In genomic region chr17:17062866-17063265, GRCh38 we compare ENCODE assay signal across 12 cellular contexts. TPM values are rescaled to one million over a fixed set of nuclear protein-coding genes. Genes with fewer than 3 reads are reported as not detected.
DNase-seq lines count a peak whose midpoint lies in the region; ATAC-seq and TF ChIP-seq lines count a peak whose summit lies in the region.
"Had no signal": no experiment of that assay in that cellular context is flagged by ENCODE, and none has a peak within 500 bp of the region (broad histone marks: within the 10 kb centered on the region; RNA-seq: fewer than 3 reads in every experiment).

No MANE protein-coding gene starts in this region.

- POLR2A ChIA-PET in activated CD4-positive, alpha-beta T cell treated with anti-CD3 and anti-CD28 coated beads, Interleukin-2, amount 10 ng/mL, durations not matched to agents 7 days and 5 days (lab: Charles Lee): no interaction called here

- peaks cover 99% of the 10 kb centered on the region for H3K79me2 ChIP-seq in smooth muscle cell (ENCODE audit: low read depth)

- peaks cover 26% of the 10 kb centered on the region for H3K4me1 Mint-ChIP-seq in activated CD4-positive, alpha-beta T cell treated with anti-CD3 and anti-CD28 coated beads, Interleukin-2, amount 10 ng/mL, durations not matched to agents 7 days and 5 days
- H3K4me1 Mint-ChIP-seq in central memory CD8-positive, alpha-beta T cell: peaks cover 79% of the 10 kb centered on the region

- peak overlapping the region in 1 of 3 donors; percentile 67 for H3K27ac ChIP-seq in right lobe of liver
- peak overlapping the region; percentile 46 for H3K27ac ChIP-seq in substantia nigra (ENCODE audit: low read depth, low read length, poor library complexity, severe bottlenecking)
- H3K27ac ChIP-seq in smooth muscle cell (ENCODE audit: low read depth): no peak overlapping the region
- H3K27ac ChIP-seq: ovary had no signal

- H3K27me3 Mint-ChIP-seq in activated CD4-positive, alpha-beta T cell treated with anti-CD3 and anti-CD28 coated beads, Interleukin-2, amount 10 ng/mL, durations not matched to agents 7 days and 5 days: no peaks in the 10 kb centered on the region
- no peaks in the 10 kb centered on the region for H3K27me3 Mint-ChIP-seq in central memory CD8-positive, alpha-beta T cell
- H3K27me3 Mint-ChIP-seq: type B pancreatic cell had no signal

- no peak overlapping the region for H3K9ac ChIP-seq in smooth muscle cell (ENCODE audit: low read depth)

- no peaks in the 10 kb centered on the region for H3K9me3 Mint-ChIP-seq in activated CD4-positive, alpha-beta T cell treated with anti-CD3 and anti-CD28 coated beads, Interleukin-2, amount 10 ng/mL, durations not matched to agents 7 days and 5 days
- H3K9me3 Mint-ChIP-seq in central memory CD8-positive, alpha-beta T cell: no peaks in the 10 kb centered on the region
- H3K9me3 Mint-ChIP-seq: type B pancreatic cell had no signal

- no peak for ATAC-seq in central memory CD8-positive, alpha-beta T cell (replicated peaks; ENCODE audit: extremely low read depth, poor library complexity, severe bottlenecking)
- ATAC-seq in right lobe of liver: peak in 1 of 4 donors; percentile 14
- ATAC-seq: SK-N-SH treated with all-trans-retinoic acid at 6 μM for 48 hours had no signal

- no peaks in the 10 kb centered on the region for H3K36me3 Mint-ChIP-seq in activated CD4-positive, alpha-beta T cell treated with anti-CD3 and anti-CD28 coated beads, Interleukin-2, amount 10 ng/mL, durations not matched to agents 7 days and 5 days (ENCODE audit: low read depth)
- peaks cover 3% of the 10 kb centered on the region for H3K36me3 Mint-ChIP-seq in central memory CD8-positive, alpha-beta T cell (ENCODE audit: insufficient read depth)

- 66% methylated on average over 4 of the region's 7 CpGs for WGBS in right lobe of liver (ENCODE audit: insufficient coverage, low coverage, low lambda C conversion rate, missing lambda C conversion rate)
- WGBS in smooth muscle cell (ENCODE audit: low lambda C conversion rate): 94% methylated on average over 7 of the region's 7 CpGs

- no peak for TF ChIP-seq CTCF in right lobe of liver (IDR thresholded peaks at IDR 0.05)
- no peak for TF ChIP-seq CTCF in smooth muscle cell (IDR thresholded peaks at IDR 0.05; ENCODE audit: borderline replicate concordance, insufficient read depth, poor library complexity, severe bottlenecking)

- intact Hi-C loops in right lobe of liver (cut with DNase I): no loop called here

- no peak overlapping the region for H3K4me3 Mint-ChIP-seq in activated CD4-positive, alpha-beta T cell treated with anti-CD3 and anti-CD28 coated beads, Interleukin-2, amount 10 ng/mL, durations not matched to agents 7 days and 5 days
- no peak overlapping the region for H3K4me3 Mint-ChIP-seq in central memory CD8-positive, alpha-beta T cell
- H3K4me3 Mint-ChIP-seq: type B pancreatic cell had no signal

- no peak for TF ChIP-seq POLR2A in right lobe of liver (IDR thresholded peaks at IDR 0.05)

- H3F3A ChIP-seq in smooth muscle cell (ENCODE audit: low read depth): peaks cover 7% of the 10 kb centered on the region

- H4K20me1 ChIP-seq in smooth muscle cell (ENCODE audit: low read depth): peaks cover 100% of the 10 kb centered on the region

- H3K4me3 ChIP-seq in right lobe of liver (no peak overlapping the region), smooth muscle cell (no peak overlapping the region)
- H3K4me3 ChIP-seq: ovary had no signal

- H3K36me3 ChIP-seq in right lobe of liver: peaks cover 0 to 1% (median 0%) of the 10 kb centered on the region in 4 donors
- no peaks in the 10 kb centered on the region for H3K36me3 ChIP-seq in smooth muscle cell (ENCODE audit: low read depth)
- H3K36me3 ChIP-seq: ovary had no signal

- peak overlapping the region; percentile 48 for H3K27ac Mint-ChIP-seq in activated CD4-positive, alpha-beta T cell treated with anti-CD3 and anti-CD28 coated beads, Interleukin-2, amount 10 ng/mL, durations not matched to agents 7 days and 5 days
- peak overlapping the region; percentile 58 for H3K27ac Mint-ChIP-seq in central memory CD8-positive, alpha-beta T cell (ENCODE audit: low read depth)

- no peak overlapping the region for H2AFZ ChIP-seq in smooth muscle cell (ENCODE audit: low read depth)

- H3K4me1 ChIP-seq in right lobe of liver (peaks cover 0 to 45% (median 18%) of the 10 kb centered on the region in 4 donors), smooth muscle cell (ENCODE audit: low read depth) (peaks cover 6% of the 10 kb centered on the region)

- DNase-seq in activated CD4-positive, alpha-beta T cell treated with anti-CD3 and anti-CD28 coated beads, Interleukin-2, amount 10 ng/mL, durations not matched to agents 7 days and 5 days: no peak
- no peak for DNase-seq in activated CD4-positive, alpha-beta T cell treated with anti-CD3 and anti-CD28 coated beads, Interleukin-2, amount 50 U/mL, for 1 hour
- no peak for DNase-seq in central memory CD8-positive, alpha-beta T cell (ENCODE audit: low spot score in 2 of 2)
- DNase-seq in right lobe of liver (peak in 2 of 3 donors; percentile 44 to 62), substantia nigra (lab: John Stamatoyannopoulos, UW) (peak in 1 of 49 donors; percentile 34), smooth muscle cell (lab: John Stamatoyannopoulos, UW; ENCODE audit: unreplicated experiment) (no peak)
- DNase-seq in stimulated activated CD4-positive, alpha-beta T cell treated with anti-CD3 and anti-CD28 coated beads, Interleukin-15, amount 100 ng/mL, for 24 hours: no peak
- no peak for DNase-seq in effector CD4-positive, alpha-beta T cell
- DNase-seq: NCI-H526 treated with DMSO at 0.1 percent for 48 hours had no signal

- CTCF ChIA-PET in activated CD4-positive, alpha-beta T cell treated with anti-CD3 and anti-CD28 coated beads, Interleukin-2, amount 10 ng/mL, durations not matched to agents 7 days and 5 days (lab: Charles Lee): no interaction called here

- no peak overlapping the region for H3K4me2 ChIP-seq in smooth muscle cell

- H3K27me3 ChIP-seq in right lobe of liver (no peaks in the 10 kb centered on the region), smooth muscle cell (ENCODE audit: low read depth) (no peaks in the 10 kb centered on the region)
- H3K27me3 ChIP-seq: ovary had no signal

- H3K9me3 ChIP-seq in right lobe of liver (no peaks in the 10 kb centered on the region), smooth muscle cell (replicated peaks; ENCODE audit: low read depth) (no peaks in the 10 kb centered on the region)
- H3K9me3 ChIP-seq: ovary had no signal

RNA-seq across cellular contexts. Expression of gene MPRIP, which starts 20.6 kb away (rescaled TPM):
- total RNA-seq in activated CD4-positive, alpha-beta T cell treated with anti-CD3 and anti-CD28 coated beads, Interleukin-2, amount 10 ng/mL, durations not matched to agents 7 days and 5 days: 100 to 1,000 TPM; 234 to 261 TPM
- 10 to 100 TPM; 39.0 to 97.6 (median 76.7) TPM for total RNA-seq in right lobe of liver
- 58.8 and 62.5 TPM in 2 replicates for total RNA-seq in smooth muscle cell
- 67.2 and 69.3 TPM in 2 replicates for polyA plus RNA-seq in smooth muscle cell

Comparison
In these comparisons a context has a peak if more than half of its experiments do, and no peak if none do; other contexts are left out.
1. DNase-seq: peak in right lobe of liver (2 of 3); none in activated CD4-positive, alpha-beta T cell treated with anti-CD3 and anti-CD28 coated beads, Interleukin-2, amount 10 ng/mL, durations not matched to agents 7 days and 5 days (single experiment), activated CD4-positive, alpha-beta T cell treated with anti-CD3 and anti-CD28 coated beads, Interleukin-2, amount 50 U/mL, for 1 hour (single experiment), central memory CD8-positive, alpha-beta T cell (0 of 2), smooth muscle cell (single experiment), stimulated activated CD4-positive, alpha-beta T cell treated with anti-CD3 and anti-CD28 coated beads, Interleukin-15, amount 100 ng/mL, for 24 hours (single experiment) and effector CD4-positive, alpha-beta T cell (single experiment).